8 cellular contexts compared by ENCODE assay signal in genomic region chr4:147550626-147551250, GRCh38.
DNase-seq lines count a peak whose midpoint lies in the region; ATAC-seq and TF ChIP-seq lines count a peak whose summit lies in the region.

No MANE protein-coding gene starts in this region.

- POLR2A ChIA-PET in GM10248 (lab: Yijun Ruan, JAX): no interaction called here

- H3K4me2 ChIP-seq in Loucy (ENCODE audit: low read depth, low read length, poor library complexity, severe bottlenecking): peak overlapping the region; percentile 27

- no peaks in the 10 kb centered on the region for H3K4me1 ChIP-seq in Loucy (ENCODE audit: insufficient read depth, low read length, poor library complexity, severe bottlenecking)
- no peaks in the 10 kb centered on the region; the same call in 1 of the 2 replicates for H3K4me1 ChIP-seq in HAP-1

- H4K20me1 ChIP-seq in Loucy (ENCODE audit: insufficient read depth, low read length, poor library complexity, severe bottlenecking): no peaks in the 10 kb centered on the region

- peak; percentile 54 for ATAC-seq in GM21423 (IDR thresholded peaks at IDR 0.05; ENCODE audit: unreplicated experiment)

- TF ChIP-seq CTCF in GM10248 (IDR thresholded peaks at IDR 0.05; ENCODE audit: control extremely low read depth, extremely low read depth, low read depth, missing control alignments) (no peak), Loucy (conservative IDR thresholded peaks at IDR 0.05; ENCODE audit: low read length) (no peak)

- no peaks in the 10 kb centered on the region for H3F3A ChIP-seq in Loucy (ENCODE audit: low read depth)

- H3K9me3 ChIP-seq in Loucy (ENCODE audit: insufficient read depth, low read depth, low read length): no peaks in the 10 kb centered on the region; the same call in 1 of the 2 replicates
- no peaks in the 10 kb centered on the region for H3K9me3 ChIP-seq in HAP-1

- H3K9me2 ChIP-seq in Loucy (replicated peaks; ENCODE audit: low read depth, low read length): no peaks in the 10 kb centered on the region

- peak overlapping the region; percentile 20 for H3K4me3 ChIP-seq in Loucy (ENCODE audit: low read length, poor library complexity, severe bottlenecking)
- no peak overlapping the region for H3K4me3 ChIP-seq in HAP-1

- no peaks in the 10 kb centered on the region for H3K36me3 ChIP-seq in Loucy (ENCODE audit: insufficient read depth, low read length)
- H3K36me3 ChIP-seq in HAP-1 (replicated peaks): no peaks in the 10 kb centered on the region

- in situ Hi-C loops in HAP-1 (cut with MboI; ENCODE audit: low sequenced_read_pairs): no loop called here

- H3K79me2 ChIP-seq in Loucy (ENCODE audit: insufficient read depth, low read length): no peaks in the 10 kb centered on the region

- DNase-seq in GM10248 (ENCODE audit: extremely low spot score): peak; percentile 37
- DNase-seq in head of caudate nucleus: peak in 34 of 42 donors; percentile 4 to 73 (median 30)
- no peak for DNase-seq in Kasumi-1 (lab: John Stamatoyannopoulos, UW)
- DNase-seq in NCI-H2107 (lab: John Stamatoyannopoulos, UW): no peak
- DNase-seq in HAP-1 (ENCODE audit: low spot score in 2 of 2): no peak
- DNase-seq in mucosa of gallbladder (ENCODE audit: low spot score): no peak

- H3K27me3 ChIP-seq in Loucy (ENCODE audit: insufficient read depth, low read length, poor library complexity, severe bottlenecking) (no peaks in the 10 kb centered on the region), HAP-1 (ENCODE audit: low read depth) (no peaks in the 10 kb centered on the region)

- intact Hi-C loops in head of caudate nucleus (cut with DNase I): no loop called here

- no peak overlapping the region for H3K9ac ChIP-seq in Loucy (ENCODE audit: low read depth, low read length, poor library complexity, severe bottlenecking)

- peak overlapping the region; percentile 34 for H2AFZ ChIP-seq in Loucy (ENCODE audit: low read length)

- CTCF ChIA-PET in GM10248 (lab: Yijun Ruan, JAX): interaction anchor here (0.9 to 3.5 kb wide), 8 partner anchors 11 to 316 kb away, joined by 3 to 17 read pairs (median 5); no protein-coding TSS in a partner anchor

Comparison
In these comparisons a context has a peak if more than half of its experiments do, and no peak if none do; other contexts are left out.
1. DNase-seq: peak in GM10248 (single experiment) and head of caudate nucleus (34 of 42); none in Kasumi-1 (0 of 2), NCI-H2107 (single experiment), HAP-1 (0 of 2) and mucosa of gallbladder (single experiment).